In genomic region chr20:19917110-19917509, GRCh38 we compare ENCODE assay signal across 21 cellular contexts.
DNase-seq lines count a peak whose midpoint lies in the region; ATAC-seq and TF ChIP-seq lines count a peak whose summit lies in the region.
"Had no signal": no experiment of that assay in that cellular context is flagged by ENCODE, and none has a peak within 500 bp of the region (broad histone marks: within the 10 kb centered on the region; RNA-seq: fewer than 3 reads in every experiment).

No MANE protein-coding gene starts in this region.

- no peaks in the 10 kb centered on the region for H3K9me3 ChIP-seq in BLaER1
- H3K9me3 ChIP-seq in BLaER1 treated with 17β-estradiol and CSF1 and Interleukin-3, amounts not matched to agents 10 nM and 100 nM (replicated peaks in 1 of 11) = 0 out of 22 replicates have a peak, but pooled peaks cover 0 to 1% (median 0%) of the 10 kb centered on the region in 11 experiments
- H3K9me3 ChIP-seq in Panc1 (ENCODE audit: control insufficient read depth, insufficient read depth, low read depth, low read length) = no peaks in the 10 kb centered on the region
- no peaks in the 10 kb centered on the region for H3K9me3 ChIP-seq in psoas muscle
- H3K9me3 ChIP-seq: Peyer's patch had no signal

- ATAC-seq in Panc1 (no peak), psoas muscle (no peak)
- ATAC-seq: HCT116 had no signal

- H3K27me3 ChIP-seq in BLaER1 = no peaks in the 10 kb centered on the region
- H3K27me3 ChIP-seq in BLaER1 treated with 17β-estradiol and CSF1 and Interleukin-3, amounts not matched to agents 10 nM and 100 nM = no peaks in the 10 kb centered on the region
- H3K27me3 ChIP-seq in Panc1 (ENCODE audit: control insufficient read depth, insufficient read depth, low read length) = no peaks in the 10 kb centered on the region
- H3K27me3 ChIP-seq in psoas muscle (ENCODE audit: insufficient read depth in 3 of 3, low read length in 2 of 3) = no peaks in the 10 kb centered on the region
- H3K27me3 ChIP-seq: Peyer's patch had no signal

- DNase-seq in Panc1 (ENCODE audit: low read depth, low spot score) (no peak), psoas muscle (no peak), EL (no peak), COLO829 (ENCODE audit: low spot score) (no peak), MV-4-11 (lab: John Stamatoyannopoulos, UW) (no peak)
- DNase-seq: DMS53, IMR-90, MM.1S, NCI-H1048, NCI-H1417 treated with DMSO at 0.1 percent for 48 hours, NCI-H1694 treated with DMSO at 0.1 percent for 48 hours, NCI-H2081, NCI-H345, NCI-H510A treated with DMSO at 0.1 percent for 48 hours, NCI-H774, Peyer's patch, SHP77 treated with DMSO at 0.1 percent for 48 hours, T-helper 1 cell had no signal

- CTCF ChIA-PET in Panc1 (lab: Charles Lee) = no interaction called here

- POLR2A ChIA-PET in Panc1 (lab: Charles Lee) = no interaction called here

- H3K4me3 ChIP-seq in BLaER1 (no peak overlapping the region), Panc1 (ENCODE audit: low read depth in 2 of 2, low read length in 2 of 2) (no peak overlapping the region), psoas muscle (no peak overlapping the region)
- no peak overlapping the region for H3K4me3 ChIP-seq in BLaER1 treated with 17β-estradiol and CSF1 and Interleukin-3, amounts not matched to agents 10 nM and 100 nM
- H3K4me3 ChIP-seq: Peyer's patch had no signal

- no peak overlapping the region for H3K9ac ChIP-seq in BLaER1
- peak overlapping the region; percentile 74 to 88 (median 85); a peak in 20 of 22 replicates for H3K9ac ChIP-seq in BLaER1 treated with 17β-estradiol and CSF1 and Interleukin-3, amounts not matched to agents 10 nM and 100 nM

- in situ Hi-C loops in Panc1 (cut with HindIII; ENCODE audit: low pct_unique_long_range_greater_than_20kb, low sequenced_read_pairs) = no loop called here

- intact Hi-C loops in Panc1 (cut with micrococcal nuclease; ENCODE audit: unreplicated experiment) (no loop called here), psoas muscle (cut with DNase I) (no loop called here)

- H3K27ac ChIP-seq in BLaER1 (no peak overlapping the region), Panc1 (ENCODE audit: low read length) (peak overlapping the region; percentile 13; the same call in 1 of the 2 replicates), psoas muscle (peak overlapping the region; percentile 42)
- peak overlapping the region; percentile 89 to 98 (median 95); a peak in 21 of 22 replicates for H3K27ac ChIP-seq in BLaER1 treated with 17β-estradiol and CSF1 and Interleukin-3, amounts not matched to agents 10 nM and 100 nM

- 49 to 64% (median 52%) methylated on average over 4 of the region's 4 CpGs for WGBS in psoas muscle, 3 donors

- no TSS peak for BruUV-seq in Panc1 (replicated peaks; lab: Mats Ljungman, UMichigan)

- peaks cover 84% of the 10 kb centered on the region for H3K4me1 ChIP-seq in BLaER1
- H3K4me1 ChIP-seq in BLaER1 treated with 17β-estradiol and CSF1 and Interleukin-3, amounts not matched to agents 10 nM and 100 nM = peaks cover 83 to 99% (median 95%) of the 10 kb centered on the region in 10 experiments
- H3K4me1 ChIP-seq in Panc1 (ENCODE audit: control insufficient read depth, insufficient read depth, low read length) = peaks cover 17% of the 10 kb centered on the region
- peaks cover 48% of the 10 kb centered on the region for H3K4me1 ChIP-seq in psoas muscle

- H3K4me2 ChIP-seq in BLaER1 = peak overlapping the region; percentile 87
- peak overlapping the region; percentile 81 to 97 (median 92) for H3K4me2 ChIP-seq in BLaER1 treated with 17β-estradiol and CSF1 and Interleukin-3, amounts not matched to agents 10 nM and 100 nM

- H4K20me1 ChIP-seq in BLaER1 = no peaks in the 10 kb centered on the region
- no peaks in the 10 kb centered on the region for H4K20me1 ChIP-seq in BLaER1 treated with 17β-estradiol and CSF1 and Interleukin-3, amounts not matched to agents 10 nM and 100 nM

- TF ChIP-seq CTCF in Panc1 (IDR thresholded peaks at IDR 0.05) = no peak
- TF ChIP-seq CTCF in psoas muscle (IDR thresholded peaks at IDR 0.05) = no peak

- H3K36me3 ChIP-seq in BLaER1 (no peaks in the 10 kb centered on the region), Panc1 (ENCODE audit: control insufficient read depth, insufficient read depth, low read length) (no peaks in the 10 kb centered on the region), psoas muscle (ENCODE audit: insufficient read depth in 1 of 2, low read depth in 1 of 2) (no peaks in the 10 kb centered on the region)
- 0 out of 22 replicates have a peak, but pooled peaks cover 0 to 2% (median 0%) of the 10 kb centered on the region in 11 experiments for H3K36me3 ChIP-seq in BLaER1 treated with 17β-estradiol and CSF1 and Interleukin-3, amounts not matched to agents 10 nM and 100 nM
